Comparison of ENCODE assay signal across 16 cellular contexts in genomic region chr9:73080110-73080683, GRCh38.
DNase-seq lines count a peak whose midpoint lies in the region; FAIRE-seq and TF ChIP-seq lines count a peak whose summit lies in the region.
"Had no signal": no experiment of that assay in that cellular context is flagged by ENCODE, and none has a peak within 500 bp of the region (broad histone marks: within the 10 kb centered on the region; RNA-seq: fewer than 3 reads in every experiment).

No MANE protein-coding gene starts in this region.

- H3K9ac ChIP-seq in smooth muscle cell (ENCODE audit: low read depth), result no peak overlapping the region

- FAIRE-seq in H54 (lab: Jason Lieb, UNC), result peak; percentile 60
- FAIRE-seq: RCC 7860, TTC549 had no signal

- H3K36me3 ChIP-seq in SJCRH30 (no peaks in the 10 kb centered on the region), smooth muscle cell (ENCODE audit: low read depth) (no peaks in the 10 kb centered on the region)
- H3K36me3 ChIP-seq: adrenal gland had no signal

- no TSS peak for BruUV-seq in Calu3 (replicated peaks; lab: Mats Ljungman, UMichigan)

- H3K4me1 ChIP-seq in SJCRH30 (no peaks in the 10 kb centered on the region), smooth muscle cell (ENCODE audit: low read depth) (peaks cover 9% of the 10 kb centered on the region)
- H3K4me1 ChIP-seq: adrenal gland had no signal

- DNase-seq in H54 (ENCODE audit: insufficient read length, low spot score), result no peak
- peak; percentile 5 to 38 for DNase-seq in SJCRH30
- DNase-seq in iPS-NIHi11 (ENCODE audit: low spot score), result peak; percentile 10
- DNase-seq in smooth muscle cell (lab: John Stamatoyannopoulos, UW; ENCODE audit: unreplicated experiment), result no peak
- DNase-seq in Calu3, result no peak
- DNase-seq in SHP77 (lab: John Stamatoyannopoulos, UW), result no peak
- no peak for DNase-seq in DMS79 treated with DMSO at 0.1 percent for 48 hours (lab: John Stamatoyannopoulos, UW)
- DNase-seq: activated CD4-positive, alpha-beta T cell treated with anti-CD3 and anti-CD28 coated beads, Interleukin-2, amount 50 U/mL, for 4 hours; adrenal gland; glutamatergic neuron; NCI-H187 treated with DMSO at 0.1 percent for 48 hours; stimulated activated naive CD8-positive, alpha-beta T cell treated with anti-CD3 and anti-CD28 coated beads, Interleukin-15, amount 100 ng/mL, for 72 hours had no signal

- no peaks in the 10 kb centered on the region for H4K20me1 ChIP-seq in smooth muscle cell (ENCODE audit: low read depth)

- H3K27ac Mint-ChIP-seq in Calu3 (ENCODE audit: unreplicated experiment), result no peak overlapping the region
- H3K27ac Mint-ChIP-seq: activated T-helper 1 cell treated with anti-CD3 and anti-CD28 coated beads, Interleukin-12 subunit alpha, Interleukin-12 subunit beta, Interleukin-2, Interleukin-4 antibody, amounts not matched to agents 30 ng/mL and 10 ng/mL and 1 ng/mL, durations not matched to agents 14 hours and 24 hours and 36 hours; B cell; stimulated activated naive CD8-positive, alpha-beta T cell treated with anti-CD3 and anti-CD28 coated beads, Interleukin-15, amount 100 ng/mL, for 72 hours had no signal

- H3K27ac ChIP-seq in SJCRH30 (no peak overlapping the region), smooth muscle cell (ENCODE audit: low read depth) (no peak overlapping the region)
- H3K27ac ChIP-seq: adrenal gland had no signal

- H3F3A ChIP-seq in smooth muscle cell (ENCODE audit: low read depth), result no peaks in the 10 kb centered on the region

- H3K9me3 Mint-ChIP-seq in Calu3 (ENCODE audit: low read depth, unreplicated experiment), result no peaks in the 10 kb centered on the region
- H3K9me3 Mint-ChIP-seq: activated T-helper 1 cell treated with anti-CD3 and anti-CD28 coated beads, Interleukin-12 subunit alpha, Interleukin-12 subunit beta, Interleukin-2, Interleukin-4 antibody, amounts not matched to agents 30 ng/mL and 10 ng/mL and 1 ng/mL, durations not matched to agents 14 hours and 24 hours and 36 hours; stimulated activated naive CD8-positive, alpha-beta T cell treated with anti-CD3 and anti-CD28 coated beads, Interleukin-15, amount 100 ng/mL, for 72 hours had no signal

- H3K4me3 Mint-ChIP-seq in Calu3 (ENCODE audit: low read depth, unreplicated experiment), result no peak overlapping the region
- H3K4me3 Mint-ChIP-seq: activated T-helper 1 cell treated with anti-CD3 and anti-CD28 coated beads, Interleukin-12 subunit alpha, Interleukin-12 subunit beta, Interleukin-2, Interleukin-4 antibody, amounts not matched to agents 30 ng/mL and 10 ng/mL and 1 ng/mL, durations not matched to agents 14 hours and 24 hours and 36 hours; B cell; stimulated activated naive CD8-positive, alpha-beta T cell treated with anti-CD3 and anti-CD28 coated beads, Interleukin-15, amount 100 ng/mL, for 72 hours had no signal

- peak overlapping the region; percentile 63 for H2AFZ ChIP-seq in smooth muscle cell (ENCODE audit: low read depth)

- 0 out of 2 replicates have a peak, but pooled peaks cover 3% of the 10 kb centered on the region for H3K27me3 ChIP-seq in SJCRH30
- H3K27me3 ChIP-seq in smooth muscle cell (ENCODE audit: low read depth), result peaks cover 16% of the 10 kb centered on the region
- H3K27me3 ChIP-seq: adrenal gland had no signal

- 74% methylated on average over 3 of the region's 3 CpGs for WGBS in smooth muscle cell (ENCODE audit: low lambda C conversion rate)

- H3K27me3 Mint-ChIP-seq in Calu3 (ENCODE audit: unreplicated experiment), result no peaks in the 10 kb centered on the region
- H3K27me3 Mint-ChIP-seq: B cell had no signal

- no peaks in the 10 kb centered on the region for H3K79me2 ChIP-seq in smooth muscle cell (ENCODE audit: low read depth)

- H3K36me3 Mint-ChIP-seq in Calu3 (ENCODE audit: insufficient read depth, unreplicated experiment), result no peaks in the 10 kb centered on the region

- H3K4me3 ChIP-seq in SJCRH30 (no peak overlapping the region), smooth muscle cell (no peak overlapping the region)
- H3K4me3 ChIP-seq: adrenal gland had no signal

- peaks cover 28% of the 10 kb centered on the region for H3K4me1 Mint-ChIP-seq in Calu3 (ENCODE audit: low read depth, unreplicated experiment)
- H3K4me1 Mint-ChIP-seq: stimulated activated naive CD8-positive, alpha-beta T cell treated with anti-CD3 and anti-CD28 coated beads, Interleukin-15, amount 100 ng/mL, for 72 hours had no signal

- no peak for TF ChIP-seq CTCF in smooth muscle cell (IDR thresholded peaks at IDR 0.05; ENCODE audit: borderline replicate concordance, insufficient read depth, poor library complexity, severe bottlenecking)
- TF ChIP-seq CTCF in Calu3 (IDR thresholded peaks at IDR 0.05; ENCODE audit: unreplicated experiment), result no peak

- H3K4me2 ChIP-seq in smooth muscle cell, result no peak overlapping the region

- H3K9me3 ChIP-seq in SJCRH30 (replicated peaks) (no peaks in the 10 kb centered on the region), smooth muscle cell (replicated peaks; ENCODE audit: low read depth) (no peaks in the 10 kb centered on the region)
- H3K9me3 ChIP-seq: adrenal gland had no signal

- CTCF ChIA-PET in Calu3 (lab: Charles Lee), result interaction anchor here (1.2 to 1.4 kb wide), 3 partner anchors 29 to 208 kb away, joined by 3 read pairs; no protein-coding TSS in a partner anchor

- no peak for TF ChIP-seq POLR2A in H54 (IDR thresholded peaks at IDR 0.05; ENCODE audit: low read depth, low read length)

- intact Hi-C loops in Calu3 (cut with micrococcal nuclease; ENCODE audit: unreplicated experiment), result loop anchor here (5.0 kb wide), 1 partner anchor 223 kb away; no protein-coding TSS in a partner anchor

Comparison
In these comparisons a context has a peak if more than half of its experiments do, and no peak if none do; other contexts are left out.
1. DNase-seq: peak in SJCRH30 (2 of 2) and iPS-NIHi11 (single experiment); none in H54 (single experiment), smooth muscle cell (single experiment), Calu3 (single experiment), SHP77 (0 of 2) and DMS79 treated with DMSO at 0.1 percent for 48 hours (single experiment).